In genomic region chr4:16991455-16991854, GRCh38 we compare ENCODE assay signal across 29 cellular contexts.
"Had no signal": no experiment of that assay in that cellular context is flagged by ENCODE, and none has a peak within 500 bp of the region (broad histone marks: within the 10 kb centered on the region; RNA-seq: fewer than 3 reads in every experiment).

No MANE protein-coding gene starts in this region.

- H3K4me1 Mint-ChIP-seq: activated CD4-positive, alpha-beta memory T cell treated with anti-CD3 and anti-CD28 coated beads, Interleukin-2, amount 10 ng/mL, durations not matched to agents 7 days and 5 days; activated naive CD4-positive, alpha-beta T cell treated with anti-CD3 and anti-CD28 coated beads, Interleukin-2, amount 50 U/mL, for 24 hours; activated naive CD8-positive, alpha-beta T cell treated with anti-CD3 and anti-CD28 coated beads, Interleukin-2, amount 50 U/mL, for 24 hours; activated T-helper 17 cell treated with anti-CD3 and anti-CD28 coated beads, Interleukin-2, amount 50 U/mL, for 72 hours; central memory CD8-positive, alpha-beta T cell had no signal

- H3K9me3 ChIP-seq: mucosa of descending colon, neutrophil, ovary, right lobe of liver, thoracic aorta, vagina had no signal

- DNase-seq: activated CD4-positive, alpha-beta memory T cell treated with anti-CD3 and anti-CD28 coated beads, Interleukin-2, amount 10 ng/mL, durations not matched to agents 7 days and 5 days; activated CD4-positive, alpha-beta T cell treated with anti-CD3 and anti-CD28 coated beads for 48 hours; activated naive CD8-positive, alpha-beta T cell treated with anti-CD3 and anti-CD28 coated beads, Interleukin-2, amount 50 U/mL, for 24 hours; activated T-cell treated with anti-CD3 and anti-CD28 coated beads, Interleukin-2, amount 50 U/mL, for 4 hours; dermis blood vessel endothelial cell; effector CD4-positive, alpha-beta T cell; head of caudate nucleus; hippocampal formation; kidney; left colon; mucosa of descending colon; ovary; right lobe of liver; stimulated activated CD4-positive, alpha-beta T cell treated with anti-CD3 and anti-CD28 coated beads, Interleukin-12 subunit alpha, Interleukin-12 subunit beta, amount 100 ng/mL, for 4 hours; stimulated activated CD4-positive, alpha-beta T cell treated with anti-CD3 and anti-CD28 coated beads, Interleukin-4, amount 100 ng/mL, for 1 hour; SW 1271; T-helper 9 cell had no signal

- H3K36me3 ChIP-seq: neutrophil, ovary, right lobe of liver, thoracic aorta, vagina had no signal

- H3K9me3 Mint-ChIP-seq: activated CD4-positive, alpha-beta memory T cell treated with anti-CD3 and anti-CD28 coated beads, Interleukin-2, amount 10 ng/mL, durations not matched to agents 7 days and 5 days; activated naive CD4-positive, alpha-beta T cell treated with anti-CD3 and anti-CD28 coated beads, Interleukin-2, amount 50 U/mL, for 24 hours; activated naive CD8-positive, alpha-beta T cell treated with anti-CD3 and anti-CD28 coated beads, Interleukin-2, amount 50 U/mL, for 24 hours; activated T-cell treated with anti-CD3 and anti-CD28 coated beads, Interleukin-2, amount 50 U/mL, for 4 hours; activated T-helper 17 cell treated with anti-CD3 and anti-CD28 coated beads, Interleukin-2, amount 50 U/mL, for 72 hours; central memory CD8-positive, alpha-beta T cell; natural killer cell treated with Interleukin-12 subunit alpha and Interleukin-12 subunit beta and Interleukin-15 and Interleukin-18, amount 100 ng/mL, for 72 hours; stimulated activated naive CD8-positive, alpha-beta T cell treated with anti-CD3 and anti-CD28 coated beads, Interleukin-15, Interleukin-2, amounts not matched to agents 100 ng/mL and 50 ng/mL, for 24 hours; T-helper 1 cell treated with Interleukin-12 subunit alpha and Interleukin-12 subunit beta and Interleukin-4 antibody, amounts not matched to agents 30 μg/mL and 1 μg/mL, for 36 hours; type B pancreatic cell had no signal

- H3K27me3 ChIP-seq: neutrophil, ovary, right lobe of liver, vagina had no signal

- H3K27ac ChIP-seq: neutrophil, ovary, right lobe of liver, thoracic aorta, vagina, VCaP had no signal

- ATAC-seq: activated naive CD8-positive, alpha-beta T cell treated with anti-CD3 and anti-CD28 coated beads, Interleukin-2, amount 50 U/mL, for 24 hours; activated T-cell treated with anti-CD3 and anti-CD28 coated beads, Interleukin-2, amount 50 U/mL, for 4 hours; activated T-helper 17 cell treated with anti-CD3 and anti-CD28 coated beads, Interleukin-2, amount 50 U/mL, for 72 hours; left colon; mucosa of descending colon; right lobe of liver had no signal

- H3K4me3 ChIP-seq: mucosa of descending colon, ovary, right lobe of liver, thoracic aorta, vagina had no signal

- H3K36me3 Mint-ChIP-seq: activated naive CD4-positive, alpha-beta T cell treated with anti-CD3 and anti-CD28 coated beads, Interleukin-2, amount 50 U/mL, for 24 hours; natural killer cell treated with Interleukin-12 subunit alpha and Interleukin-12 subunit beta and Interleukin-15 and Interleukin-18, amount 100 ng/mL, for 72 hours; type B pancreatic cell had no signal

- H3K4me1 ChIP-seq: right lobe of liver, vagina had no signal

- H3K27me3 Mint-ChIP-seq: activated CD4-positive, alpha-beta memory T cell treated with anti-CD3 and anti-CD28 coated beads, Interleukin-2, amount 10 ng/mL, durations not matched to agents 7 days and 5 days; activated naive CD8-positive, alpha-beta T cell treated with anti-CD3 and anti-CD28 coated beads, Interleukin-2, amount 50 U/mL, for 24 hours; stimulated activated naive CD8-positive, alpha-beta T cell treated with anti-CD3 and anti-CD28 coated beads, Interleukin-15, Interleukin-2, amounts not matched to agents 100 ng/mL and 50 ng/mL, for 24 hours had no signal

- H3K4me3 Mint-ChIP-seq: activated CD4-positive, alpha-beta memory T cell treated with anti-CD3 and anti-CD28 coated beads, Interleukin-2, amount 10 ng/mL, durations not matched to agents 7 days and 5 days; activated naive CD4-positive, alpha-beta T cell treated with anti-CD3 and anti-CD28 coated beads, Interleukin-2, amount 50 U/mL, for 24 hours; activated naive CD8-positive, alpha-beta T cell treated with anti-CD3 and anti-CD28 coated beads, Interleukin-2, amount 50 U/mL, for 24 hours; activated T-cell treated with anti-CD3 and anti-CD28 coated beads, Interleukin-2, amount 50 U/mL, for 4 hours; activated T-helper 17 cell treated with anti-CD3 and anti-CD28 coated beads, Interleukin-2, amount 50 U/mL, for 72 hours; central memory CD8-positive, alpha-beta T cell; natural killer cell treated with Interleukin-12 subunit alpha and Interleukin-12 subunit beta and Interleukin-15 and Interleukin-18, amount 100 ng/mL, for 72 hours; stimulated activated naive CD8-positive, alpha-beta T cell treated with anti-CD3 and anti-CD28 coated beads, Interleukin-15, Interleukin-2, amounts not matched to agents 100 ng/mL and 50 ng/mL, for 24 hours; T-helper 1 cell treated with Interleukin-12 subunit alpha and Interleukin-12 subunit beta and Interleukin-4 antibody, amounts not matched to agents 30 μg/mL and 1 μg/mL, for 36 hours; type B pancreatic cell had no signal

- H3K27ac Mint-ChIP-seq: activated CD4-positive, alpha-beta memory T cell treated with anti-CD3 and anti-CD28 coated beads, Interleukin-2, amount 10 ng/mL, durations not matched to agents 7 days and 5 days; activated naive CD4-positive, alpha-beta T cell treated with anti-CD3 and anti-CD28 coated beads, Interleukin-2, amount 50 U/mL, for 24 hours; activated naive CD8-positive, alpha-beta T cell treated with anti-CD3 and anti-CD28 coated beads, Interleukin-2, amount 50 U/mL, for 24 hours; activated T-helper 17 cell treated with anti-CD3 and anti-CD28 coated beads, Interleukin-2, amount 50 U/mL, for 72 hours; natural killer cell treated with Interleukin-12 subunit alpha and Interleukin-12 subunit beta and Interleukin-15 and Interleukin-18, amount 100 ng/mL, for 72 hours; progenitor cell of endocrine pancreas; stimulated activated naive CD8-positive, alpha-beta T cell treated with anti-CD3 and anti-CD28 coated beads, Interleukin-15, Interleukin-2, amounts not matched to agents 100 ng/mL and 50 ng/mL, for 24 hours; T-helper 1 cell treated with Interleukin-12 subunit alpha and Interleukin-12 subunit beta and Interleukin-4 antibody, amounts not matched to agents 30 μg/mL and 1 μg/mL, for 36 hours; type B pancreatic cell had no signal
